ENCODE assay signal across 18 cellular contexts in genomic region chr17:77116371-77116860, GRCh38. TPM values are rescaled to one million over a fixed set of nuclear protein-coding genes. Genes with fewer than 3 reads are reported as not detected.
A peak's percentile ranks its signal among the peaks of the same experiment; 100 is the strongest.
DNase-seq lines count a peak whose midpoint lies in the region; ATAC-seq, FAIRE-seq and TF ChIP-seq lines count a peak whose summit lies in the region.
"Had no signal": no experiment of that assay in that cellular context is flagged by ENCODE, and none has a peak within 500 bp of the region (broad histone marks: within the 10 kb centered on the region; RNA-seq: fewer than 3 reads in every experiment).

No MANE protein-coding gene starts in this region.

- H3K9me3 ChIP-seq in esophagus muscularis mucosa (no peaks in the 10 kb centered on the region), pancreas (no peaks in the 10 kb centered on the region), tibial nerve (no peaks in the 10 kb centered on the region)
- H3K9me3 ChIP-seq: SJSA1 had no signal

- no peaks in the 10 kb centered on the region for H3K27me3 Mint-ChIP-seq in activated T-helper 17 cell treated with anti-CD3 and anti-CD28 coated beads, Interleukin-2, amount 50 U/mL, for 72 hours
- H3K27me3 Mint-ChIP-seq: B cell; naive thymus-derived CD8-positive, alpha-beta T cell had no signal

- H3K36me3 ChIP-seq in esophagus muscularis mucosa (no peaks in the 10 kb centered on the region), pancreas (no peaks in the 10 kb centered on the region), tibial nerve (no peaks in the 10 kb centered on the region)
- H3K36me3 ChIP-seq: SJSA1 had no signal

- no peaks in the 10 kb centered on the region for H3K9me3 Mint-ChIP-seq in activated T-helper 17 cell treated with anti-CD3 and anti-CD28 coated beads, Interleukin-2, amount 50 U/mL, for 72 hours
- H3K9me3 Mint-ChIP-seq: naive thymus-derived CD8-positive, alpha-beta T cell had no signal

- no peak overlapping the region for H3K4me3 Mint-ChIP-seq in activated T-helper 17 cell treated with anti-CD3 and anti-CD28 coated beads, Interleukin-2, amount 50 U/mL, for 72 hours
- H3K4me3 Mint-ChIP-seq: B cell; naive thymus-derived CD8-positive, alpha-beta T cell had no signal

- 61% methylated on average over 3 of the region's 3 CpGs for WGBS in esophagus muscularis mucosa
- 21 to 28% methylated on average over 3 of the region's 3 CpGs for WGBS in pancreas, 2 donors
- 41% methylated on average over 3 of the region's 3 CpGs for WGBS in tibial nerve, 2 donors

- FAIRE-seq in pancreas (lab: Jason Lieb, UNC), result no peak
- FAIRE-seq: GM12878 had no signal

- no peaks in the 10 kb centered on the region for H3K4me1 Mint-ChIP-seq in activated T-helper 17 cell treated with anti-CD3 and anti-CD28 coated beads, Interleukin-2, amount 50 U/mL, for 72 hours

- TF ChIP-seq EP300 in esophagus muscularis mucosa (IDR thresholded peaks at IDR 0.05), result no peak
- TF ChIP-seq EP300 in tibial nerve (IDR thresholded peaks at IDR 0.05), result no peak

- intact Hi-C loops in esophagus muscularis mucosa (cut with DNase I), result no loop called here
- intact Hi-C loops in pancreas (cut with DNase I), result no loop called here

- DNase-seq in esophagus muscularis mucosa (ENCODE audit: extremely low spot score) (no peak), pancreas (peak in 1 of 6 donors; percentile 44), tibial nerve (ENCODE audit: low spot score in 2 of 2) (no peak), erythroblast (lab: John Stamatoyannopoulos, UW) (no peak), NCI-H82 treated with DMSO at 0.1 percent for 48 hours (lab: John Stamatoyannopoulos, UW; ENCODE audit: unreplicated experiment) (no peak)
- DNase-seq: activated CD4-positive, alpha-beta T cell treated with anti-CD3 and anti-CD28 coated beads for 4 hours; activated CD8-positive, alpha-beta memory T cell treated with anti-CD3 and anti-CD28 coated beads, Interleukin-2, amount 50 U/mL, for 4 hours; activated naive CD4-positive, alpha-beta T cell; GM23248; naive thymus-derived CD8-positive, alpha-beta T cell; NCI-H1436 treated with DMSO at 0.1 percent for 48 hours; NCI-H446; T-helper 9 cell had no signal

- H3K27me3 ChIP-seq in esophagus muscularis mucosa, result no peaks in the 10 kb centered on the region
- no peaks in the 10 kb centered on the region for H3K27me3 ChIP-seq in pancreas
- no peaks in the 10 kb centered on the region for H3K27me3 ChIP-seq in tibial nerve
- H3K27me3 ChIP-seq: SJSA1 had no signal

- no peak for TF ChIP-seq CTCF in esophagus muscularis mucosa (IDR thresholded peaks at IDR 0.05)
- no peak for TF ChIP-seq CTCF in pancreas (IDR thresholded peaks at IDR 0.05)
- no peak for TF ChIP-seq CTCF in tibial nerve (IDR thresholded peaks at IDR 0.05)

- no peak overlapping the region for H3K4me3 ChIP-seq in esophagus muscularis mucosa
- H3K4me3 ChIP-seq in pancreas, result no peak overlapping the region
- no peak overlapping the region for H3K4me3 ChIP-seq in tibial nerve
- H3K4me3 ChIP-seq: GM12878, GM23248, SJSA1 had no signal

- TF ChIP-seq POLR2A in esophagus muscularis mucosa (IDR thresholded peaks at IDR 0.05; ENCODE audit: low read depth) (no peak), tibial nerve (IDR thresholded peaks at IDR 0.05) (no peak), erythroblast (IDR thresholded peaks at IDR 0.05; ENCODE audit: low read length) (no peak)

- H3K36me3 Mint-ChIP-seq in activated T-helper 17 cell treated with anti-CD3 and anti-CD28 coated beads, Interleukin-2, amount 50 U/mL, for 72 hours (ENCODE audit: low read depth), result no peaks in the 10 kb centered on the region
- H3K36me3 Mint-ChIP-seq: naive thymus-derived CD8-positive, alpha-beta T cell had no signal

- ATAC-seq in activated T-helper 17 cell treated with anti-CD3 and anti-CD28 coated beads, Interleukin-2, amount 50 U/mL, for 72 hours (replicated peaks), result no peak
- ATAC-seq in pancreas (peak; percentile 52 to 78 (median 73)), GM18519 (IDR thresholded peaks at IDR 0.05; ENCODE audit: low FRiP score, unreplicated experiment) (no peak)
- ATAC-seq: GM12878; naive thymus-derived CD8-positive, alpha-beta T cell had no signal

- H3K27ac ChIP-seq in esophagus muscularis mucosa (replicated peaks in 1 of 4) (peak overlapping the region; percentile 47 to 65 (median 60)), pancreas (peak overlapping the region in 2 of 4 donors; percentile 33 to 42), tibial nerve (peak overlapping the region; percentile 11 to 89 (median 70))
- H3K27ac ChIP-seq: GM23248, SJSA1 had no signal

- H3K4me1 ChIP-seq in esophagus muscularis mucosa (peaks cover 30 to 48% (median 41%) of the 10 kb centered on the region in 4 donors), pancreas (peaks cover 21 to 29% (median 26%) of the 10 kb centered on the region in 3 donors), tibial nerve (peaks cover 0 to 52% (median 26%) of the 10 kb centered on the region in 4 donors)

- H3K27ac Mint-ChIP-seq in activated T-helper 17 cell treated with anti-CD3 and anti-CD28 coated beads, Interleukin-2, amount 50 U/mL, for 72 hours, result peak overlapping the region; percentile 36
- H3K27ac Mint-ChIP-seq: B cell had no signal

RNA-seq across cellular contexts. Expression of gene SEC14L1, which starts 24.4 kb away (rescaled TPM):
- 10 to 100 TPM; 89.3 to 98.4 TPM for total RNA-seq in activated T-helper 17 cell treated with anti-CD3 and anti-CD28 coated beads, Interleukin-2, amount 50 U/mL, for 72 hours
- total RNA-seq in esophagus muscularis mucosa (10 to 100 TPM; 40.7 to 96.4 (median 64.4) TPM), pancreas (10 to 100 TPM; 28.7 to 45.5 (median 34.2) TPM), tibial nerve (100 to 1,000 TPM in 2 of 4 donors, 10 to 100 TPM in 2; 51.1 to 113 (median 81.7) TPM)
- polyA plus RNA-seq in pancreas, result 10 to 100 TPM; 17.8 to 18.6 TPM

Comparison
In these comparisons a context has a peak if more than half of its experiments do, and no peak if none do; other contexts are left out.
1. ATAC-seq: peak in pancreas (4 of 4); none in activated T-helper 17 cell treated with anti-CD3 and anti-CD28 coated beads, Interleukin-2, amount 50 U/mL, for 72 hours (single experiment) and GM18519 (single experiment).